In genomic region chr2:2325538-2325937, GRCh38 we compare ENCODE assay signal across 17 cellular contexts. TPM values are rescaled to one million over a fixed set of nuclear protein-coding genes. Genes with fewer than 3 reads are reported as not detected.
DNase-seq lines count a peak whose midpoint lies in the region; ATAC-seq and TF ChIP-seq lines count a peak whose summit lies in the region.
"Had no signal": no experiment of that assay in that cellular context is flagged by ENCODE, and none has a peak within 500 bp of the region (broad histone marks: within the 10 kb centered on the region; RNA-seq: fewer than 3 reads in every experiment).

No MANE protein-coding gene starts in this region.

- no peak for ATAC-seq in T-cell (replicated peaks in 1 of 4)
- no peak for ATAC-seq in body of pancreas
- no peak for ATAC-seq in GM18498 (IDR thresholded peaks at IDR 0.05; ENCODE audit: unreplicated experiment)
- ATAC-seq: activated CD8-positive, alpha-beta T cell treated with anti-CD3 and anti-CD28 coated beads for 36 hours; left lobe of liver; stimulated activated naive CD8-positive, alpha-beta T cell treated with anti-CD3 and anti-CD28 coated beads, Interleukin-15, Interleukin-2, amounts not matched to agents 100 U/mL and 50 U/mL, for 24 hours had no signal

- CTCF ChIA-PET in T-cell (lab: Charles Lee) = no interaction called here

- no peak for TF ChIP-seq POLR2A in body of pancreas (IDR thresholded peaks at IDR 0.05)

- H3K4me3 Mint-ChIP-seq in glutamatergic neuron (ENCODE audit: unreplicated experiment) (peak overlapping the region; percentile 11), T-cell (no peak overlapping the region)
- H3K4me3 Mint-ChIP-seq: activated CD8-positive, alpha-beta T cell treated with anti-CD3 and anti-CD28 coated beads for 36 hours; activated T-helper 1 cell treated with anti-CD3 and anti-CD28 coated beads, Interleukin-12 subunit alpha, Interleukin-12 subunit beta, Interleukin-2, Interleukin-4 antibody, amounts not matched to agents 30 ng/mL and 10 ng/mL and 1 ng/mL, durations not matched to agents 14 hours and 24 hours and 36 hours had no signal

- no peaks in the 10 kb centered on the region for H3K9me3 ChIP-seq in HUES48 (ENCODE audit: control insufficient read depth, insufficient read depth, low read length)
- no peaks in the 10 kb centered on the region for H3K9me3 ChIP-seq in body of pancreas
- H3K9me3 ChIP-seq: adrenal gland, MG63, uterus had no signal

- H3K9me3 Mint-ChIP-seq in glutamatergic neuron (ENCODE audit: unreplicated experiment) (peaks cover 3% of the 10 kb centered on the region), T-cell (peaks cover 0 to 3% (median 0%) of the 10 kb centered on the region in 3 donors)
- H3K9me3 Mint-ChIP-seq: activated CD8-positive, alpha-beta T cell treated with anti-CD3 and anti-CD28 coated beads for 36 hours; activated T-helper 1 cell treated with anti-CD3 and anti-CD28 coated beads, Interleukin-12 subunit alpha, Interleukin-12 subunit beta, Interleukin-2, Interleukin-4 antibody, amounts not matched to agents 30 ng/mL and 10 ng/mL and 1 ng/mL, durations not matched to agents 14 hours and 24 hours and 36 hours had no signal

- DNase-seq in NCI-H2081 treated with DMSO at 0.1 percent for 48 hours (lab: John Stamatoyannopoulos, UW) = peak; percentile 90
- peak; percentile 98 for DNase-seq in NCI-H748 (lab: John Stamatoyannopoulos, UW; ENCODE audit: unreplicated experiment)
- DNase-seq in glutamatergic neuron = no peak
- DNase-seq in stimulated activated CD4-positive, alpha-beta T cell treated with anti-CD3 and anti-CD28 coated beads, Interleukin-2, amount 100 ng/mL, for 24 hours = no peak
- DNase-seq in T-cell = no peak
- no peak for DNase-seq in body of pancreas
- DNase-seq: activated CD8-positive, alpha-beta T cell treated with anti-CD3 and anti-CD28 coated beads for 36 hours; adrenal gland; HCEC 1CT; MG63; small intestine; stimulated activated naive CD8-positive, alpha-beta T cell treated with anti-CD3 and anti-CD28 coated beads, Interleukin-15, Interleukin-2, amounts not matched to agents 100 U/mL and 50 U/mL, for 24 hours; uterus had no signal

- peaks cover 29% of the 10 kb centered on the region for H3K4me1 Mint-ChIP-seq in glutamatergic neuron (ENCODE audit: low read depth, unreplicated experiment)
- H3K4me1 Mint-ChIP-seq in T-cell = no peaks in the 10 kb centered on the region

- peaks cover under 1% of the 10 kb centered on the region for H3K27me3 Mint-ChIP-seq in glutamatergic neuron (ENCODE audit: unreplicated experiment)
- peaks cover 0 to 4% of the 10 kb centered on the region in 2 donors for H3K27me3 Mint-ChIP-seq in T-cell
- H3K27me3 Mint-ChIP-seq: activated CD8-positive, alpha-beta T cell treated with anti-CD3 and anti-CD28 coated beads for 36 hours had no signal

- no peak for TF ChIP-seq CTCF in glutamatergic neuron (IDR thresholded peaks at IDR 0.05; ENCODE audit: partially characterized antibody, unreplicated experiment)
- TF ChIP-seq CTCF in body of pancreas (IDR thresholded peaks at IDR 0.05) = no peak

- H3K36me3 ChIP-seq in HUES48 (ENCODE audit: control insufficient read depth, insufficient read depth, low read length) (no peaks in the 10 kb centered on the region), body of pancreas (replicated peaks in 1 of 2; ENCODE audit: insufficient read depth in 1 of 2, low read depth in 2 of 2) (no peaks in the 10 kb centered on the region)
- H3K36me3 ChIP-seq: adrenal gland, MG63, uterus had no signal

- H3K36me3 Mint-ChIP-seq in glutamatergic neuron (ENCODE audit: unreplicated experiment) (no peaks in the 10 kb centered on the region), T-cell (no peaks in the 10 kb centered on the region)

- intact Hi-C loops in body of pancreas (cut with DNase I) = no loop called here

- no peak overlapping the region for H3K4me3 ChIP-seq in HUES48 (ENCODE audit: low read depth, low read length)
- H3K4me3 ChIP-seq in body of pancreas = no peak overlapping the region
- H3K4me3 ChIP-seq: adrenal gland, MG63, uterus had no signal

- H3K4me1 ChIP-seq in HUES48 (ENCODE audit: control insufficient read depth, insufficient read depth, low read length) (peaks cover 30% of the 10 kb centered on the region), body of pancreas (no peaks in the 10 kb centered on the region)
- H3K4me1 ChIP-seq: adrenal gland, uterus had no signal

- no peak overlapping the region for H3K27ac Mint-ChIP-seq in glutamatergic neuron (ENCODE audit: unreplicated experiment)
- no peak overlapping the region for H3K27ac Mint-ChIP-seq in T-cell
- H3K27ac Mint-ChIP-seq: activated CD8-positive, alpha-beta T cell treated with anti-CD3 and anti-CD28 coated beads for 36 hours; activated T-helper 1 cell treated with anti-CD3 and anti-CD28 coated beads, Interleukin-12 subunit alpha, Interleukin-12 subunit beta, Interleukin-2, Interleukin-4 antibody, amounts not matched to agents 30 ng/mL and 10 ng/mL and 1 ng/mL, durations not matched to agents 14 hours and 24 hours and 36 hours had no signal

- 54 to 58% methylated on average over 8 of the region's 8 CpGs for WGBS in body of pancreas, 2 donors

- H3K27me3 ChIP-seq in HUES48 (ENCODE audit: control insufficient read depth, insufficient read depth, low read length) = peaks cover 17% of the 10 kb centered on the region
- no peaks in the 10 kb centered on the region for H3K27me3 ChIP-seq in body of pancreas
- H3K27me3 ChIP-seq: adrenal gland, uterus had no signal

- peak overlapping the region; percentile 22 for H3K27ac ChIP-seq in HUES48 (ENCODE audit: low read depth, low read length)
- no peak overlapping the region for H3K27ac ChIP-seq in body of pancreas
- H3K27ac ChIP-seq: adrenal gland, uterus had no signal

- H3K9ac ChIP-seq in HUES48 (ENCODE audit: low read depth, low read length) = no peak overlapping the region

- POLR2A ChIA-PET in T-cell (lab: Charles Lee) = no interaction called here

RNA-seq across cellular contexts. Expression of gene MYT1L, which starts 5.5 kb away (rescaled TPM):
- total RNA-seq in glutamatergic neuron (ENCODE audit: unreplicated experiment) = 66.8 TPM
- total RNA-seq in T-cell = 1 to 10 TPM in 1 of 5 donors, under 1 TPM in 2, not detected in 2; 0.35 to 1.1 (median 0.70) TPM
- total RNA-seq in body of pancreas = 1 to 10 TPM in 1 of 2 donors, under 1 TPM in 1; 0.66 to 1.0 TPM
- total RNA-seq: activated CD8-positive, alpha-beta T cell treated with anti-CD3 and anti-CD28 coated beads for 36 hours; activated T-helper 1 cell treated with anti-CD3 and anti-CD28 coated beads, Interleukin-12 subunit alpha, Interleukin-12 subunit beta, Interleukin-2, Interleukin-4 antibody, amounts not matched to agents 30 ng/mL and 10 ng/mL and 1 ng/mL, durations not matched to agents 14 hours and 24 hours and 36 hours had no signal

Comparison
In these comparisons a context has a peak if more than half of its experiments do, and no peak if none do; other contexts are left out.
1. DNase-seq: peak in NCI-H2081 treated with DMSO at 0.1 percent for 48 hours (single experiment) and NCI-H748 (single experiment); none in glutamatergic neuron (single experiment), stimulated activated CD4-positive, alpha-beta T cell treated with anti-CD3 and anti-CD28 coated beads, Interleukin-2, amount 100 ng/mL, for 24 hours (0 of 2), T-cell (0 of 34) and body of pancreas (0 of 4).
2. RNA of gene MYT1L, which starts 5.5 kb away (total RNA-seq): 66.8 TPM in glutamatergic neuron (single experiment); 0.66 to 1.0 TPM in body of pancreas and 0.35 to 1.1 TPM in T-cell; every median in the first group is over 10 times any median in the second.